In genomic region chr20:46308258-46309157, GRCh38 we compare ENCODE assay signal across 8 cellular contexts. TPM values are rescaled to one million over a fixed set of nuclear protein-coding genes. Genes with fewer than 3 reads are reported as not detected.
A peak's percentile ranks its signal among the peaks of the same experiment; 100 is the strongest.
DNase-seq lines count a peak whose midpoint lies in the region; ATAC-seq and TF ChIP-seq lines count a peak whose summit lies in the region.

CDH22 (minus strand) TSS chr20:46308498; CDS start chr20:46251294, 57,204 bp downstream.

- peak within 1 kb of the TSS; percentile 31 for H3K4me3 ChIP-seq in BJ (ENCODE audit: low read depth, low read length)
- peak within 1 kb of the TSS; percentile 33 for H3K4me3 ChIP-seq in HEK293 (ENCODE audit: low read depth, low read length)

- H3K9me3 ChIP-seq in HEK293 (ENCODE audit: control insufficient read depth, insufficient read depth, low read depth, low read length), result no peaks in the 10 kb centered on the region

- H3K27ac ChIP-seq in HEK293 (ENCODE audit: extremely low read depth, low read depth, low read length) (no peak within 1 kb of the TSS), foreskin keratinocyte (no peak within 1 kb of the TSS)

- ATAC-seq in foreskin keratinocyte (peak; percentile 62), HG02840 (IDR thresholded peaks at IDR 0.05; ENCODE audit: low FRiP score, unreplicated experiment) (no peak), HG02588 (IDR thresholded peaks at IDR 0.05; ENCODE audit: unreplicated experiment) (no peak)

- TF ChIP-seq CTCF in BJ (IDR thresholded peaks at IDR 0.05; ENCODE audit: insufficient read depth, low read depth, low read length), result peak; percentile 27
- TF ChIP-seq CTCF in HEK293 (tag by site-specific recombination; IDR thresholded peaks at IDR 0.05), result peak; percentile 59
- TF ChIP-seq CTCF in foreskin keratinocyte (conservative IDR thresholded peaks at IDR 0.05), result peak; percentile 40

- H3K4me1 ChIP-seq in HEK293 (ENCODE audit: control insufficient read depth, insufficient read depth, low read length) (peaks cover 3% of the 10 kb centered on the region; the same call in 1 of the 2 replicates), foreskin keratinocyte (no peaks in the 10 kb centered on the region)

- H3K36me3 ChIP-seq in BJ (ENCODE audit: control insufficient read depth, insufficient read depth, low read length), result no peaks in the 10 kb centered on the region
- no peaks in the 10 kb centered on the region for H3K36me3 ChIP-seq in HEK293 (ENCODE audit: control insufficient read depth in 2 of 2, insufficient read depth in 1 of 2, low read length in 2 of 2)

- POLR2A ChIA-PET in BJ (lab: Charles Lee), result no interaction called here
- POLR2A ChIA-PET in HEK293 (lab: Yijun Ruan, JAX), result no interaction called here

- DNase-seq in BJ (ENCODE audit: low read depth) (no peak), NOMO-1 treated with DMSO at 0.1 percent for 48 hours (lab: John Stamatoyannopoulos, UW; ENCODE audit: unreplicated experiment) (peak; percentile 57), foreskin keratinocyte (no peak), nucleus accumbens (lab: John Stamatoyannopoulos, UW) (peak in 47 of 56 donors; percentile 15 to 78 (median 55))
- peak; percentile 72 for DNase-seq in activated effector memory CD4-positive, alpha-beta T cell treated with anti-CD3 and anti-CD28 coated beads, Interleukin-2, amount 50 U/mL, for 16 hours

- CTCF ChIA-PET in BJ (lab: Yijun Ruan, JAX) (interaction anchor here (0.6 to 1.5 kb wide), 2 partner anchors 14 to 104 kb away, joined by 3 to 4 read pairs; no protein-coding TSS in a partner anchor), HEK293 (lab: Yijun Ruan, JAX) (interaction anchor here (0.6 to 1.0 kb wide), 3 partner anchors 91 to 454 kb away, joined by 3 to 5 read pairs (median 4); no protein-coding TSS in a partner anchor)

- H3K27me3 ChIP-seq in BJ (ENCODE audit: control insufficient read depth, insufficient read depth, low read length) (peaks cover 48% of the 10 kb centered on the region), foreskin keratinocyte (peaks cover 100% of the 10 kb centered on the region)

TF ChIP-seq in HEK293, 187 proteins besides CTCF, POLR2A, EP300 and RAD21 (continues in another document):
- peak; percentile 81 for TF ChIP-seq ZNF398 (tag by site-specific recombination; IDR thresholded peaks at IDR 0.05)
- TF ChIP-seq KLF1 (tag by site-specific recombination; IDR thresholded peaks at IDR 0.05), result 0 out of 2 replicates have a peak, but pooled peaks have one; percentile 24
- peak; percentile 83 for TF ChIP-seq ZBTB48 (tag by site-specific recombination; IDR thresholded peaks at IDR 0.05)
- no peak for TF ChIP-seq OVOL3 (tag by site-specific recombination; IDR thresholded peaks at IDR 0.05)
- TF ChIP-seq ZNF677 (tag by site-specific recombination; IDR thresholded peaks at IDR 0.05), result no peak
- TF ChIP-seq IKZF3 (tag by site-specific recombination; IDR thresholded peaks at IDR 0.05), result no peak
- peak; percentile 84 for TF ChIP-seq PRDM10 (tag by site-specific recombination; IDR thresholded peaks at IDR 0.05)
- peak; percentile 17; the same call in 1 of the 2 replicates for TF ChIP-seq EGR2 (tag by site-specific recombination; IDR thresholded peaks at IDR 0.05; ENCODE audit: low read depth)
- TF ChIP-seq SCRT2 (tag by site-specific recombination; IDR thresholded peaks at IDR 0.05), result no peak
- TF ChIP-seq ZNF146 (tag by site-specific recombination; IDR thresholded peaks at IDR 0.05), result no peak
- TF ChIP-seq ZFP69B (tag by site-specific recombination; IDR thresholded peaks at IDR 0.05), result no peak
- TF ChIP-seq ZXDB (tag by site-specific recombination; IDR thresholded peaks at IDR 0.05), result no peak
- TF ChIP-seq ZNF654 (tag by site-specific recombination; IDR thresholded peaks at IDR 0.05; ENCODE audit: low read depth), result peak; percentile 30; the same call in 1 of the 2 replicates
- TF ChIP-seq SP7 (tag by site-specific recombination; IDR thresholded peaks at IDR 0.05), result 0 out of 2 replicates have a peak, but pooled peaks have one; percentile 9
- no peak for TF ChIP-seq ZNF175 (tag by site-specific recombination; IDR thresholded peaks at IDR 0.05)
- peak; percentile 46 for TF ChIP-seq ZNF335 (tag by site-specific recombination; conservative IDR thresholded peaks at IDR 0.05)
- no peak for TF ChIP-seq ZSCAN18 (tag by site-specific recombination; IDR thresholded peaks at IDR 0.05)
- no peak for TF ChIP-seq ZNF660 (tag by site-specific recombination; IDR thresholded peaks at IDR 0.05)
- peak; percentile 84 for TF ChIP-seq ZBTB26 (tag by site-specific recombination; optimal IDR thresholded peaks at IDR 0.05)
- TF ChIP-seq ZNF211 (tag by site-specific recombination; IDR thresholded peaks at IDR 0.05; ENCODE audit: low read depth), result no peak
- peak; percentile 18; the same call in 1 of the 2 replicates for TF ChIP-seq ZBTB20 (tag by site-specific recombination; IDR thresholded peaks at IDR 0.05)
- TF ChIP-seq SALL2 (tag by site-specific recombination; IDR thresholded peaks at IDR 0.05; ENCODE audit: borderline replicate concordance), result no peak
- no peak for TF ChIP-seq ZNF558 (tag by site-specific recombination; IDR thresholded peaks at IDR 0.05)

RNA-seq across cellular contexts. Expression of gene CDH22, which starts in this region (rescaled TPM):
- not detected in 2 replicates for polyA plus RNA-seq in BJ (2011; rRNA removed)
- polyA minus RNA-seq in BJ (2011; rRNA and poly(A)+ RNA removed), result not detected in 2 replicates
- not detected in 2 replicates for total RNA-seq in foreskin keratinocyte
- not detected in 2 replicates for polyA plus RNA-seq in foreskin keratinocyte

Comparison
In these comparisons a context has a peak if more than half of its experiments do, and no peak if none do; other contexts are left out.
1. Peak in ATAC-seq in foreskin keratinocyte; RNA of the gene not detected or under 1 TPM.
2. DNase-seq: peak in NOMO-1 treated with DMSO at 0.1 percent for 48 hours (single experiment), activated effector memory CD4-positive, alpha-beta T cell treated with anti-CD3 and anti-CD28 coated beads, Interleukin-2, amount 50 U/mL, for 16 hours (single experiment) and nucleus accumbens (47 of 56); none in BJ (single experiment) and foreskin keratinocyte (0 of 2).
3. Peak in every context shown above with its lines, with median percentiles within 50 percentile points of each other: CTCF ChIP-seq.